24 cellular contexts compared by ENCODE assay signal in genomic region chr1:7292033-7292681, GRCh38.
DNase-seq lines count a peak whose midpoint lies in the region; ATAC-seq and TF ChIP-seq lines count a peak whose summit lies in the region.
"Had no signal": no experiment of that assay in that cellular context is flagged by ENCODE, and none has a peak within 500 bp of the region (broad histone marks: within the 10 kb centered on the region; RNA-seq: fewer than 3 reads in every experiment).

No MANE protein-coding gene starts in this region.

- H3K27ac Mint-ChIP-seq in activated CD4-positive, alpha-beta T cell treated with anti-CD3 and anti-CD28 coated beads, Interleukin-2, amount 10 ng/mL, durations not matched to agents 24 days and 14 days: no peak overlapping the region
- H3K27ac Mint-ChIP-seq: activated CD8-positive, alpha-beta T cell treated with anti-CD3 and anti-CD28 coated beads for 36 hours; activated naive CD4-positive, alpha-beta T cell treated with anti-CD3 and anti-CD28 coated beads, Interleukin-2, amount 50 U/mL, for 72 hours; activated T-helper 2 cell treated with anti-CD3 and anti-CD28 coated beads, Interferon-gamma antibody, Interleukin-2, Interleukin-4, amounts not matched to agents 10 μg/mL and 5 μg/mL and 100 μg/mL, durations not matched to agents 14 hours and 24 hours and 36 hours; dendritic cell treated with granulocyte-macrophage colony-stimulating factor and Interleukin-4, amounts not matched to agents 40 ng/mL and 50 ng/mL, for 4 days; neural progenitor cell; T-helper 17 cell had no signal

- no peaks in the 10 kb centered on the region for H3K9me3 Mint-ChIP-seq in activated CD4-positive, alpha-beta T cell treated with anti-CD3 and anti-CD28 coated beads, Interleukin-2, amount 10 ng/mL, durations not matched to agents 24 days and 14 days
- H3K9me3 Mint-ChIP-seq: activated CD8-positive, alpha-beta T cell treated with anti-CD3 and anti-CD28 coated beads for 36 hours; activated T-helper 2 cell treated with anti-CD3 and anti-CD28 coated beads, Interferon-gamma antibody, Interleukin-2, Interleukin-4, amounts not matched to agents 10 μg/mL and 5 μg/mL and 100 μg/mL, durations not matched to agents 14 hours and 24 hours and 36 hours; dendritic cell treated with granulocyte-macrophage colony-stimulating factor and Interleukin-4, amounts not matched to agents 40 ng/mL and 50 ng/mL, for 4 days had no signal

- H3K4me3 ChIP-seq in skeletal muscle satellite cell (ENCODE audit: low read length): no peak overlapping the region
- H3K4me3 ChIP-seq: cardiac muscle cell, neural progenitor cell had no signal

- peak; percentile 54 for ATAC-seq in SK-N-SH treated with all-trans-retinoic acid at 6 μM for 48 hours
- ATAC-seq: activated CD8-positive, alpha-beta T cell treated with anti-CD3 and anti-CD28 coated beads for 36 hours; activated naive CD4-positive, alpha-beta T cell treated with anti-CD3 and anti-CD28 coated beads, Interleukin-2, amount 50 U/mL, for 72 hours; HCT116; T-helper 17 cell had no signal

- H3K4me1 Mint-ChIP-seq in activated CD4-positive, alpha-beta T cell treated with anti-CD3 and anti-CD28 coated beads, Interleukin-2, amount 10 ng/mL, durations not matched to agents 24 days and 14 days: no peaks in the 10 kb centered on the region
- H3K4me1 Mint-ChIP-seq: T-helper 17 cell had no signal

- peaks cover 43% of the 10 kb centered on the region for H3K4me1 ChIP-seq in skeletal muscle satellite cell (ENCODE audit: control insufficient read depth, insufficient read depth, low read length)

- H3K27me3 ChIP-seq in skeletal muscle satellite cell (ENCODE audit: control insufficient read depth, insufficient read depth, low read length): no peaks in the 10 kb centered on the region
- H3K27me3 ChIP-seq: cardiac muscle cell, neural progenitor cell had no signal

- no peaks in the 10 kb centered on the region for H3K36me3 Mint-ChIP-seq in activated CD4-positive, alpha-beta T cell treated with anti-CD3 and anti-CD28 coated beads, Interleukin-2, amount 10 ng/mL, durations not matched to agents 24 days and 14 days (ENCODE audit: low read depth)
- H3K36me3 Mint-ChIP-seq: activated naive CD4-positive, alpha-beta T cell treated with anti-CD3 and anti-CD28 coated beads, Interleukin-2, amount 50 U/mL, for 72 hours; neural progenitor cell had no signal

- H3K27me3 Mint-ChIP-seq in activated CD4-positive, alpha-beta T cell treated with anti-CD3 and anti-CD28 coated beads, Interleukin-2, amount 10 ng/mL, durations not matched to agents 24 days and 14 days: no peaks in the 10 kb centered on the region
- H3K27me3 Mint-ChIP-seq: dendritic cell treated with granulocyte-macrophage colony-stimulating factor and Interleukin-4, amounts not matched to agents 40 ng/mL and 50 ng/mL, for 4 days had no signal

- H3K9me3 ChIP-seq in skeletal muscle satellite cell (replicated peaks; ENCODE audit: low read length): no peaks in the 10 kb centered on the region

- DNase-seq in activated CD4-positive, alpha-beta T cell treated with anti-CD3 and anti-CD28 coated beads, Interleukin-2, amount 10 ng/mL, durations not matched to agents 24 days and 14 days: peak; percentile 15
- DNase-seq in activated CD4-positive, alpha-beta T cell treated with anti-CD3 and anti-CD28 coated beads for 1 hour: no peak
- DNase-seq in fibroblast of peridontal ligament (ENCODE audit: extremely low read depth) (peak; percentile 67), COLO829 (ENCODE audit: low spot score) (no peak), kidney glomerular epithelial cell (lab: John Stamatoyannopoulos, UW) (no peak)
- DNase-seq in NK-92 treated with Interleukin-12 subunit alpha and Interleukin-12 subunit beta, amount 100 ng/mL, for 24 hours (lab: John Stamatoyannopoulos, UW): no peak
- DNase-seq: activated CD4-positive, CD25-positive, alpha-beta regulatory T cell treated with anti-CD3 and anti-CD28 coated beads, Interleukin-2, amount 50 U/mL, for 72 hours; activated CD8-positive, alpha-beta T cell treated with anti-CD3 and anti-CD28 coated beads for 36 hours; DMS79; kidney; NCI-H1417 treated with DMSO at 0.1 percent for 48 hours; NCI-H2081 treated with DMSO at 0.1 percent for 48 hours; NCI-H748 treated with DMSO at 0.1 percent for 48 hours; stimulated activated naive CD4-positive, alpha-beta T cell treated with Interleukin-2 at 50 U/mL for 16 hours; T-helper 17 cell had no signal

- H3K36me3 ChIP-seq in skeletal muscle satellite cell (ENCODE audit: insufficient read depth, low read length): no peaks in the 10 kb centered on the region
- H3K36me3 ChIP-seq: cardiac muscle cell, neural progenitor cell had no signal

- intact Hi-C loops in activated CD4-positive, alpha-beta T cell treated with anti-CD3 and anti-CD28 coated beads, Interleukin-2, amount 10 ng/mL, durations not matched to agents 24 days and 14 days (cut with micrococcal nuclease): no loop called here

- peak overlapping the region; percentile 60 for H3K9ac ChIP-seq in skeletal muscle satellite cell (ENCODE audit: low read depth, low read length)
- H3K9ac ChIP-seq: KMS-11, neural progenitor cell had no signal

- peak overlapping the region; percentile 50 for H3K4me2 ChIP-seq in skeletal muscle satellite cell (ENCODE audit: low read length)
- H3K4me2 ChIP-seq: KMS-11, neural progenitor cell had no signal

- H3K4me3 Mint-ChIP-seq in activated CD4-positive, alpha-beta T cell treated with anti-CD3 and anti-CD28 coated beads, Interleukin-2, amount 10 ng/mL, durations not matched to agents 24 days and 14 days: no peak overlapping the region
- H3K4me3 Mint-ChIP-seq: activated CD8-positive, alpha-beta T cell treated with anti-CD3 and anti-CD28 coated beads for 36 hours; dendritic cell treated with granulocyte-macrophage colony-stimulating factor and Interleukin-4, amounts not matched to agents 40 ng/mL and 50 ng/mL, for 4 days; neural progenitor cell; T-helper 17 cell had no signal

TF ChIP-seq in SK-N-SH treated with all-trans-retinoic acid at 6 μM for 48 hours, 23 proteins besides CTCF, POLR2A, EP300 and RAD21:
- no peak for TF ChIP-seq ZFP3 (CRISPR knock-in tag; IDR thresholded peaks at IDR 0.05)
- TF ChIP-seq TCF4 (CRISPR knock-in tag; IDR thresholded peaks at IDR 0.05; ENCODE audit: borderline replicate concordance): no peak
- TF ChIP-seq OSR1 (CRISPR knock-in tag; IDR thresholded peaks at IDR 0.05): no peak
- no peak for TF ChIP-seq PPARA (CRISPR knock-in tag; IDR thresholded peaks at IDR 0.05; ENCODE audit: borderline replicate concordance)
- TF ChIP-seq ZNF8 (CRISPR knock-in tag; IDR thresholded peaks at IDR 0.05): no peak
- TF ChIP-seq CSRNP3 (CRISPR knock-in tag; IDR thresholded peaks at IDR 0.05): no peak

Comparison
In these comparisons a context has a peak if more than half of its experiments do, and no peak if none do; other contexts are left out.
1. DNase-seq: peak in activated CD4-positive, alpha-beta T cell treated with anti-CD3 and anti-CD28 coated beads, Interleukin-2, amount 10 ng/mL, durations not matched to agents 24 days and 14 days (single experiment) and fibroblast of peridontal ligament (single experiment); none in activated CD4-positive, alpha-beta T cell treated with anti-CD3 and anti-CD28 coated beads for 1 hour (single experiment), COLO829 (single experiment), NK-92 treated with Interleukin-12 subunit alpha and Interleukin-12 subunit beta, amount 100 ng/mL, for 24 hours (single experiment) and kidney glomerular epithelial cell (single experiment).